ENCODE assay signal across 8 cellular contexts in the genomic region with DNA sequence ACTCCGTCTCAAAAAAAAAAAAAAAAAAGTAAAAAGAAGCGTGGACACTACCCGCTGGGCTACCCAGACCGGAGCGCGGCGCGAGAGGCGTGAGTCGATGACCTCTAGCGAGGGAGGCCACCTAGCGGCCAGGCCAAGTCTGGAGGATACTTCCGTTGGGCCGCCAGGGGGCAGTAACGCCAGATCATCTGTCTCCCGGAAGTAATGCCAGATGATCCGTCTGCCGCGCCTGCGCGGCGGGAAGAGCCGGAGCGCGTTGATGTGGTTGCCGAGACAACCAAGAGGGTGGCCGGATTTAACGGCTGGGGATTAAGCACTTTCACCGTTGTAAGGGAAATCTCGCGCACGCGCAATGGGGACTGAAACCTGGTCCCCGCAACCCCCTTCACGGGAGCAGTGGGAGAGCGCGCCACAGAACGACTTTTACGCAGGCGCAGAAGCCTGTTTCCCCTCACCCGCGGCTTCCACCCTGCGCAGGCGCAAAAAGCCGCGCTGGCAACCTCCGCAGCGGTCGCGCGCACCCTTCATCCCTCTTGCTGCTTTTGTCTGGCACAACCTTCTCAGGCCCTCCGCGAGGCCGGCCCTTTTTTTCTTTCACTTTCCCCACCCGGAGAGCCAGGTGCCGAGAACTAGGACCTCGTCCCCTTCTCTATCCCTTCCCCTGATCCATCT. TPM values are rescaled to one million over a fixed set of nuclear protein-coding genes. Genes with fewer than 3 reads are reported as not detected.
DNase-seq lines count a peak whose midpoint lies in the region; ATAC-seq, FAIRE-seq and TF ChIP-seq lines count a peak whose summit lies in the region.

No MANE protein-coding gene starts in this region.

- in situ Hi-C loops in transverse colon (cut with MboI; ENCODE audit: low pct_ligation_motif_present in 1 of 4, low pct_unique_long_range_greater_than_20kb in 1 of 4, low sequenced_read_pairs in 3 of 4), result no loop called here

- H3K9me3 Mint-ChIP-seq in activated naive CD8-positive, alpha-beta T cell treated with anti-CD3 and anti-CD28 coated beads, Interleukin-2, amount 50 U/mL, for 24 hours, result no peaks in the 10 kb centered on the region

- peaks cover 37% of the 10 kb centered on the region for H3K36me3 Mint-ChIP-seq in activated naive CD8-positive, alpha-beta T cell treated with anti-CD3 and anti-CD28 coated beads, Interleukin-2, amount 50 U/mL, for 24 hours (ENCODE audit: low read depth)

- TF ChIP-seq POLR2A in GM12891 (IDR thresholded peaks at IDR 0.05; ENCODE audit: low read depth, low read length) (peak; percentile 87), transverse colon (IDR thresholded peaks at IDR 0.05) (peak; percentile 92)

- H3K4me3 Mint-ChIP-seq in activated naive CD8-positive, alpha-beta T cell treated with anti-CD3 and anti-CD28 coated beads, Interleukin-2, amount 50 U/mL, for 24 hours, result peak overlapping the region; percentile 99

- peak; percentile 99 for FAIRE-seq in GM12891 (lab: Jason Lieb, UNC)

- peaks cover 15% of the 10 kb centered on the region for H3K79me1 ChIP-seq in trophoblast cell (ENCODE audit: low read length)

- peak overlapping the region; percentile 57 for H3K14ac ChIP-seq in trophoblast cell (ENCODE audit: low read length)

- TF ChIP-seq CTCF in SU-DHL-6 (IDR thresholded peaks at IDR 0.05; ENCODE audit: insufficient read depth, low read length, poor library complexity, severe bottlenecking) (peak; percentile 98), cardiac muscle cell (IDR thresholded peaks at IDR 0.05; ENCODE audit: low read depth, low read length) (peak; percentile 100), transverse colon (IDR thresholded peaks at IDR 0.05) (peak; percentile 97 to 100 (median 99))

- H3K27me3 Mint-ChIP-seq in activated naive CD8-positive, alpha-beta T cell treated with anti-CD3 and anti-CD28 coated beads, Interleukin-2, amount 50 U/mL, for 24 hours, result peaks cover 8% of the 10 kb centered on the region

- H3K4me3 ChIP-seq in SU-DHL-6 (ENCODE audit: insufficient read depth, low read length, poor library complexity, severe bottlenecking) (peak overlapping the region; percentile 68), cardiac muscle cell (peak overlapping the region; percentile 79), trophoblast cell (ENCODE audit: low read depth, low read length) (peak overlapping the region; percentile 85), transverse colon (peak overlapping the region; percentile 64 to 93 (median 79))

- H3K4me1 Mint-ChIP-seq in activated naive CD8-positive, alpha-beta T cell treated with anti-CD3 and anti-CD28 coated beads, Interleukin-2, amount 50 U/mL, for 24 hours, result peaks cover 66% of the 10 kb centered on the region

- peaks cover 16% of the 10 kb centered on the region; the same call in 1 of the 2 replicates for H4K20me1 ChIP-seq in SU-DHL-6 (ENCODE audit: low read depth, low read length)

- no CpG with 5 or more reads among the region's 57 CpGs for WGBS in trophoblast cell (ENCODE audit: extremely low coverage, insufficient coverage, insufficient read length)
- WGBS in transverse colon (ENCODE audit: low coverage in 1 of 2), 2 donors, result 0 to 1% methylated on average over 1 to 57 of the region's 57 CpGs

- H3K79me2 ChIP-seq in SU-DHL-6 (ENCODE audit: insufficient read depth, low read length) (peaks cover 35% of the 10 kb centered on the region), trophoblast cell (ENCODE audit: control insufficient read depth, insufficient read depth, low read length, poor library complexity) (peaks cover 38% of the 10 kb centered on the region)

- H2AK5ac ChIP-seq in trophoblast cell (ENCODE audit: low read length), result no peak overlapping the region

- ATAC-seq in HG02798 (IDR thresholded peaks at IDR 0.05; ENCODE audit: poor library complexity, unreplicated experiment), result peak; percentile 59
- ATAC-seq in activated naive CD8-positive, alpha-beta T cell treated with anti-CD3 and anti-CD28 coated beads, Interleukin-2, amount 50 U/mL, for 24 hours, result peak; percentile 39

- H2AFZ ChIP-seq in SU-DHL-6 (ENCODE audit: low read depth, low read length, severe bottlenecking), result no peak overlapping the region
- H2AFZ ChIP-seq in trophoblast cell (ENCODE audit: insufficient read depth, low read length, poor library complexity), result peak overlapping the region; percentile 14

- intact Hi-C loops in transverse colon (cut with DNase I; ENCODE audit: low total_unique reads), result loop anchor here (2.0 to 10.0 kb wide), 2 partner anchors 21 to 269 kb away; a partner anchor contains a TSS

- peak overlapping the region; percentile 74 for H3K4me2 ChIP-seq in SU-DHL-6 (ENCODE audit: low read depth, low read length, poor library complexity, severe bottlenecking)
- H3K4me2 ChIP-seq in trophoblast cell (ENCODE audit: low read length), result peak overlapping the region; percentile 80

- H2BK5ac ChIP-seq in trophoblast cell (ENCODE audit: low read depth, low read length, poor library complexity), result peak overlapping the region; percentile 53

- peak overlapping the region; percentile 62 for H2BK120ac ChIP-seq in trophoblast cell (ENCODE audit: insufficient read depth, low read length, poor library complexity)

- H2BK12ac ChIP-seq in trophoblast cell (ENCODE audit: low read length), result no peak overlapping the region

- H3K18ac ChIP-seq in trophoblast cell (ENCODE audit: low read length), result peak overlapping the region; percentile 41

- peak overlapping the region; percentile 100 for H3K27ac Mint-ChIP-seq in activated naive CD8-positive, alpha-beta T cell treated with anti-CD3 and anti-CD28 coated beads, Interleukin-2, amount 50 U/mL, for 24 hours

- peak overlapping the region; percentile 79 for H4K12ac ChIP-seq in trophoblast cell (ENCODE audit: low read depth, low read length)

- H3K9me3 ChIP-seq in SU-DHL-6 (ENCODE audit: insufficient read depth, low read length), result no peaks in the 10 kb centered on the region
- H3K9me3 ChIP-seq in cardiac muscle cell (ENCODE audit: low read depth), result no peaks in the 10 kb centered on the region
- peaks cover 1% of the 10 kb centered on the region for H3K9me3 ChIP-seq in trophoblast cell (ENCODE audit: insufficient read depth, low read depth, low read length)
- no peaks in the 10 kb centered on the region for H3K9me3 ChIP-seq in transverse colon

- H3F3A ChIP-seq in SU-DHL-6 (ENCODE audit: insufficient read depth), result peaks cover 3% of the 10 kb centered on the region; the same call in 1 of the 2 replicates

- no peak overlapping the region for H3K4ac ChIP-seq in trophoblast cell (ENCODE audit: low read depth, low read length)

- peaks cover 13% of the 10 kb centered on the region for H3K4me1 ChIP-seq in cardiac muscle cell (ENCODE audit: low read depth)
- peaks cover 3 to 12% of the 10 kb centered on the region in 2 experiments for H3K4me1 ChIP-seq in trophoblast cell (ENCODE audit: control insufficient read depth in 1 of 2, insufficient read depth in 2 of 2, low read length in 2 of 2)
- H3K4me1 ChIP-seq in transverse colon, result peaks cover 33 to 49% (median 41%) of the 10 kb centered on the region in 4 donors

- DNase-seq in GM12891 (ENCODE audit: insufficient read length, low spot score) (peak; percentile 90), NCI-H1417 (lab: John Stamatoyannopoulos, UW) (peak; percentile 98 to 99 (median 99)), cardiac muscle cell (ENCODE audit: low read depth in 1 of 2, low spot score in 1 of 2) (peak; percentile 99), trophoblast cell (peak; percentile 100), transverse colon (peak; percentile 99)
- peak; percentile 98 for DNase-seq in activated naive CD8-positive, alpha-beta T cell treated with anti-CD3 and anti-CD28 coated beads, Interleukin-2, amount 50 U/mL, for 24 hours

- H3K23ac ChIP-seq in trophoblast cell (ENCODE audit: low read length), result no peak overlapping the region

- H3K36me3 ChIP-seq in SU-DHL-6 (ENCODE audit: low read length), result peaks cover 9% of the 10 kb centered on the region; the same call in 1 of the 2 replicates
- no peaks in the 10 kb centered on the region for H3K36me3 ChIP-seq in cardiac muscle cell
- peaks cover 29 to 34% of the 10 kb centered on the region in 2 experiments for H3K36me3 ChIP-seq in trophoblast cell (ENCODE audit: control insufficient read depth in 1 of 2, insufficient read depth in 2 of 2, low read length in 2 of 2)
- no peaks in the 10 kb centered on the region for H3K36me3 ChIP-seq in transverse colon

- H3K9ac ChIP-seq in SU-DHL-6 (ENCODE audit: low read length), result peak overlapping the region; percentile 93
- peak overlapping the region; percentile 86 for H3K9ac ChIP-seq in trophoblast cell (ENCODE audit: low read length)

- peak overlapping the region; percentile 64 for H4K91ac ChIP-seq in trophoblast cell (ENCODE audit: low read depth, low read length)

- H4K8ac ChIP-seq in trophoblast cell (ENCODE audit: low read depth, low read length), result peak overlapping the region; percentile 93

- peak overlapping the region; percentile 96 for H3K27ac ChIP-seq in SU-DHL-6 (ENCODE audit: low read depth, low read length)
- H3K27ac ChIP-seq in cardiac muscle cell, result peak overlapping the region; percentile 99
- peak overlapping the region; percentile 99 for H3K27ac ChIP-seq in trophoblast cell (ENCODE audit: low read depth, low read length)
- H3K27ac ChIP-seq in transverse colon, result peak overlapping the region; percentile 93 to 100 (median 99)

- TF ChIP-seq EP300 in transverse colon (IDR thresholded peaks at IDR 0.05; ENCODE audit: low read depth), result no peak

- H3K9me2 ChIP-seq in SU-DHL-6 (replicated peaks; ENCODE audit: insufficient read depth, low read length), result no peaks in the 10 kb centered on the region

- H3K27me3 ChIP-seq in SU-DHL-6 (ENCODE audit: low read length) (no peaks in the 10 kb centered on the region), cardiac muscle cell (no peaks in the 10 kb centered on the region), trophoblast cell (ENCODE audit: insufficient read depth, low read length) (no peaks in the 10 kb centered on the region), transverse colon (no peaks in the 10 kb centered on the region)

RNA-seq across cellular contexts. Expression of a gene that starts 1.0 kb away (rescaled TPM):
- polyA plus RNA-seq in GM12891 (2012; ENCODE audit: low read depth, missing spikeins), result 150 TPM
- total RNA-seq in cardiac muscle cell (170 and 187 TPM in 2 replicates), transverse colon (100 to 1,000 TPM; 112 to 185 (median 130) TPM)
- 13.4 and 16.3 TPM in 2 replicates for polyA plus RNA-seq in cardiac muscle cell
- 128 and 132 TPM in 2 replicates for polyA plus RNA-seq in trophoblast cell (2013)

RNA-seq across cellular contexts. Expression of a gene that starts 5.8 kb away (rescaled TPM):
- polyA plus RNA-seq in GM12891 (2012; ENCODE audit: low read depth, missing spikeins), result 29.7 TPM
- total RNA-seq in cardiac muscle cell, result 42.4 and 49.2 TPM in 2 replicates
- 40.6 and 43.5 TPM in 2 replicates for polyA plus RNA-seq in cardiac muscle cell
- polyA plus RNA-seq in trophoblast cell (2013), result 14.4 and 14.6 TPM in 2 replicates
- 10 to 100 TPM in 2 of 4 donors, 1 to 10 TPM in 2; 3.7 to 15.1 (median 8.4) TPM for total RNA-seq in transverse colon

RNA-seq across cellular contexts. Expression of a gene that starts 10.3 kb away (rescaled TPM):
- polyA plus RNA-seq in GM12891 (2012; ENCODE audit: low read depth, missing spikeins), result 47.3 TPM
- total RNA-seq in cardiac muscle cell (28.4 and 42.0 TPM in 2 replicates), transverse colon (10 to 100 TPM in 2 of 4 donors, 1 to 10 TPM in 2; 4.1 to 19.7 (median 10.0) TPM)
- 22.3 and 28.7 TPM in 2 replicates for polyA plus RNA-seq in cardiac muscle cell
- 27.4 and 27.9 TPM in 2 replicates for polyA plus RNA-seq in trophoblast cell (2013)

RNA-seq across cellular contexts. Expression of a gene that starts 13.0 kb away (rescaled TPM):
- 23.7 TPM for polyA plus RNA-seq in GM12891 (2012; ENCODE audit: low read depth, missing spikeins)
- 78.4 and 84.9 TPM in 2 replicates for total RNA-seq in cardiac muscle cell
- polyA plus RNA-seq in cardiac muscle cell, result 104 and 124 TPM in 2 replicates
- polyA plus RNA-seq in trophoblast cell (2013), result 24.2 and 24.6 TPM in 2 replicates
- 100 to 1,000 TPM in 1 of 4 donors, 10 to 100 TPM in 3; 15.2 to 154 (median 25.7) TPM for total RNA-seq in transverse colon

RNA-seq across cellular contexts. Expression of a gene that starts 21.2 kb away (rescaled TPM):
- polyA plus RNA-seq in GM12891 (2012; ENCODE audit: low read depth, missing spikeins), result 23.4 TPM
- total RNA-seq in cardiac muscle cell, result 144 and 164 TPM in 2 replicates
- 151 and 173 TPM in 2 replicates for polyA plus RNA-seq in cardiac muscle cell
- polyA plus RNA-seq in trophoblast cell (2013), result 99.8 and 104 TPM in 2 replicates
- total RNA-seq in transverse colon, result 100 to 1,000 TPM; 121 to 242 (median 185) TPM

Comparison
In these comparisons a context has a peak if more than half of its experiments do, and no peak if none do; other contexts are left out.
1. Peak in every context shown above with its lines: DNase-seq, ATAC-seq, H3K4me3 ChIP-seq and H3K27ac ChIP-seq.